In genomic region chr11:119529063-119529845, GRCh38 we compare ENCODE assay signal across 18 cellular contexts.
"Had no signal": no experiment of that assay in that cellular context is flagged by ENCODE, and none has a peak within 500 bp of the region (broad histone marks: within the 10 kb centered on the region; RNA-seq: fewer than 3 reads in every experiment).

No MANE protein-coding gene starts in this region.

- FAIRE-seq: colon, frontal cortex had no signal

- H3K27me3 ChIP-seq: body of pancreas, dorsolateral prefrontal cortex, thyroid gland had no signal

- H3K9me3 ChIP-seq: body of pancreas, esophagus muscularis mucosa, thyroid gland had no signal

- H3K36me3 ChIP-seq: esophagus muscularis mucosa, thyroid gland had no signal

- DNase-seq: activated CD4-positive, alpha-beta T cell treated with anti-CD3 and anti-CD28 coated beads, Interleukin-2, amount 50 U/mL, for 4 hours; activated CD8-positive, alpha-beta memory T cell treated with anti-CD3 and anti-CD28 coated beads, Interleukin-2, amount 50 U/mL, for 48 hours; activated T-cell treated with anti-CD3 and anti-CD28 coated beads, Interleukin-2, amount 50 U/mL, for 48 hours; anterior cingulate cortex; body of pancreas; effector memory CD8-positive, alpha-beta T cell; hippocampal formation; stimulated activated CD4-positive, alpha-beta T cell treated with anti-CD3 and anti-CD28 coated beads, Interleukin-4, amount 100 ng/mL, for 1 hour; stimulated activated naive CD8-positive, alpha-beta T cell treated with anti-CD3 and anti-CD28 coated beads, Interleukin-15, Interleukin-2, amounts not matched to agents 100 U/mL and 50 U/mL, for 24 hours; T-helper 9 cell; thyroid gland had no signal

- H3K27ac Mint-ChIP-seq: activated naive CD4-positive, alpha-beta T cell treated with anti-CD3 and anti-CD28 coated beads, Interleukin-2, amount 50 U/mL, for 24 hours; effector memory CD8-positive, alpha-beta T cell; natural killer cell treated with Interleukin-12 subunit alpha and Interleukin-12 subunit beta and Interleukin-15 and Interleukin-18, amount 100 ng/mL, for 72 hours; WTC11 had no signal

- H3K4me1 Mint-ChIP-seq: activated naive CD4-positive, alpha-beta T cell treated with anti-CD3 and anti-CD28 coated beads, Interleukin-2, amount 50 U/mL, for 24 hours had no signal

- H3K9me3 Mint-ChIP-seq: activated naive CD4-positive, alpha-beta T cell treated with anti-CD3 and anti-CD28 coated beads, Interleukin-2, amount 50 U/mL, for 24 hours; effector memory CD8-positive, alpha-beta T cell; natural killer cell treated with Interleukin-12 subunit alpha and Interleukin-12 subunit beta and Interleukin-15 and Interleukin-18, amount 100 ng/mL, for 72 hours; WTC11 had no signal

- H3K4me3 Mint-ChIP-seq: activated naive CD4-positive, alpha-beta T cell treated with anti-CD3 and anti-CD28 coated beads, Interleukin-2, amount 50 U/mL, for 24 hours; effector memory CD8-positive, alpha-beta T cell; natural killer cell treated with Interleukin-12 subunit alpha and Interleukin-12 subunit beta and Interleukin-15 and Interleukin-18, amount 100 ng/mL, for 72 hours; WTC11 had no signal

- H3K27ac ChIP-seq: body of pancreas, dorsolateral prefrontal cortex, esophagus muscularis mucosa, thyroid gland had no signal

- H3K4me3 ChIP-seq: body of pancreas, dorsolateral prefrontal cortex, esophagus muscularis mucosa, thyroid gland had no signal

- H3K4me1 ChIP-seq: thyroid gland had no signal

- H3K36me3 Mint-ChIP-seq: activated naive CD4-positive, alpha-beta T cell treated with anti-CD3 and anti-CD28 coated beads, Interleukin-2, amount 50 U/mL, for 24 hours; natural killer cell treated with Interleukin-12 subunit alpha and Interleukin-12 subunit beta and Interleukin-15 and Interleukin-18, amount 100 ng/mL, for 72 hours; WTC11 had no signal
